34 cellular contexts compared by ENCODE assay signal in the genomic region with DNA sequence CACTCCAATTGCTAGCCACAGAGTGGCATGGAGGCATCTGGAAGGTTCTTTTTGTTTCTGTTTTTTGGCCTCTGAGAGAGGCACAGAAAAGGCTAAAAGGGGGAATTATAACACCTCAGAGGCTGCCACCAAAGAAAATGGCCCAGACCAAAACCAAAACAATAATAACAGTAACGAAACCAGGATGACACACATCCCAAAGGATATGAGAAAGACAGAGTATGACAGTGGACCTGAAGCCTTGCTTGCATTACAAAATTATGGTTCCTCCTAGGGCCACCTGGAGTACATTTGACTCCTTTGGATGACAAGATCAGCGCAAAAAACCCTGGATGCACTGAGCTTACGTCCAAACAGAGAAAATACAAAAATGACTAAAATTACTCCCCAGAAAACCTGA.
"Had no signal": no experiment of that assay in that cellular context is flagged by ENCODE, and none has a peak within 500 bp of the region (broad histone marks: within the 10 kb centered on the region; RNA-seq: fewer than 3 reads in every experiment).

No MANE protein-coding gene starts in this region.

- DNase-seq: Karpas-422, Kasumi-1, MG63, MM.1S, MV-4-11, NCI-H1048, NCI-H1092, NCI-H1092 treated with DMSO at 0.1 percent for 48 hours, NCI-H1105, NCI-H1105 treated with DMSO at 0.1 percent for 48 hours, NCI-H1417, NCI-H1417 treated with DMSO at 0.1 percent for 48 hours, NCI-H1436, NCI-H1436 treated with DMSO at 0.1 percent for 48 hours, NCI-H146, NCI-H1694, NCI-H1694 treated with DMSO at 0.1 percent for 48 hours, NCI-H187, NCI-H187 treated with DMSO at 0.1 percent for 48 hours, NCI-H1930, NCI-H2029, NCI-H2029 treated with DMSO at 0.1 percent for 48 hours, NCI-H2081, NCI-H2081 treated with DMSO at 0.1 percent for 48 hours, NCI-H2107, NCI-H2171, NCI-H2171 treated with DMSO at 0.1 percent for 48 hours, NCI-H2227 treated with DMSO at 0.1 percent for 48 hours, NCI-H226, NCI-H345, NCI-H446, NCI-H446 treated with DMSO at 0.1 percent for 48 hours, NCI-H510A, NCI-H510A treated with DMSO at 0.1 percent for 48 hours had no signal
